12 cellular contexts compared by ENCODE assay signal in genomic region chr6:54335871-54336270, GRCh38. TPM values are rescaled to one million over a fixed set of nuclear protein-coding genes. Genes with fewer than 3 reads are reported as not detected.
DNase-seq lines count a peak whose midpoint lies in the region; ATAC-seq, FAIRE-seq and TF ChIP-seq lines count a peak whose summit lies in the region.
"Had no signal": no experiment of that assay in that cellular context is flagged by ENCODE, and none has a peak within 500 bp of the region (broad histone marks: within the 10 kb centered on the region; RNA-seq: fewer than 3 reads in every experiment).

No MANE protein-coding gene starts in this region.

- no peak overlapping the region for H3K9ac ChIP-seq in HUES6 (ENCODE audit: low read length)

- peaks cover 12% of the 10 kb centered on the region for H3K4me1 ChIP-seq in HUES6 (ENCODE audit: control insufficient read depth, insufficient read depth, low read length)

- peak; percentile 93 for FAIRE-seq in bronchial epithelial cell (lab: Jason Lieb, UNC)

- 0 out of 2 replicates have a peak overlapping the region, but pooled peaks have one; percentile 53 for H3K27ac ChIP-seq in HUES6 (ENCODE audit: low read depth, low read length)

- H3K36me3 ChIP-seq in HUES6 (ENCODE audit: control insufficient read depth, insufficient read depth, low read length) (no peaks in the 10 kb centered on the region), bronchial epithelial cell (ENCODE audit: control insufficient read depth, insufficient read depth, low read length) (no peaks in the 10 kb centered on the region)

- DNase-seq in AG08395 (ENCODE audit: low spot score) (peak; percentile 87), bronchial epithelial cell (ENCODE audit: low read depth) (peak; percentile 98), kidney glomerular epithelial cell (lab: John Stamatoyannopoulos, UW) (peak; percentile 97), foreskin melanocyte (no peak), SKM-1 (lab: John Stamatoyannopoulos, UW; ENCODE audit: unreplicated experiment) (no peak)
- DNase-seq: activated CD4-positive, alpha-beta T cell treated with anti-CD3 and anti-CD28 coated beads, Interleukin-2, amount 10 ng/mL, durations not matched to agents 24 days and 14 days; activated naive CD8-positive, alpha-beta T cell treated with anti-CD3 and anti-CD28 coated beads, Interleukin-2, amount 50 U/mL, for 24 hours; Caco-2; OCI-M1 had no signal

- ATAC-seq in GM18502 (IDR thresholded peaks at IDR 0.05; ENCODE audit: poor library complexity, unreplicated experiment) (no peak), HG02642 (IDR thresholded peaks at IDR 0.05; ENCODE audit: poor library complexity, unreplicated experiment) (no peak)
- ATAC-seq: activated naive CD8-positive, alpha-beta T cell treated with anti-CD3 and anti-CD28 coated beads, Interleukin-2, amount 50 U/mL, for 24 hours had no signal

- H3K27me3 ChIP-seq in HUES6 (ENCODE audit: control insufficient read depth, insufficient read depth, low read length) (no peaks in the 10 kb centered on the region), bronchial epithelial cell (ENCODE audit: control insufficient read depth, insufficient read depth, low read length) (no peaks in the 10 kb centered on the region)

- no peaks in the 10 kb centered on the region for H3K9me3 ChIP-seq in HUES6 (ENCODE audit: control insufficient read depth, insufficient read depth, low read depth, low read length)
- H3K9me3 ChIP-seq: Caco-2 had no signal

- no peak for TF ChIP-seq CTCF in bronchial epithelial cell (IDR thresholded peaks at IDR 0.05; ENCODE audit: insufficient read depth, low read length, severe bottlenecking)

- H3K4me3 ChIP-seq in HUES6 (ENCODE audit: low read depth, low read length) (no peak overlapping the region), bronchial epithelial cell (ENCODE audit: low read depth, low read length) (no peak overlapping the region)

RNA-seq across cellular contexts. Expression of gene TINAG, which starts 27.6 kb away (rescaled TPM):
- total RNA-seq in bronchial epithelial cell = not detected in 2 replicates
- total RNA-seq: activated CD4-positive, alpha-beta T cell treated with anti-CD3 and anti-CD28 coated beads, Interleukin-2, amount 10 ng/mL, durations not matched to agents 24 days and 14 days; Caco-2 had no signal

Comparison
In these comparisons a context has a peak if more than half of its experiments do, and no peak if none do; other contexts are left out.
1. DNase-seq: peak in AG08395 (single experiment), bronchial epithelial cell (single experiment) and kidney glomerular epithelial cell (single experiment); none in foreskin melanocyte (single experiment) and SKM-1 (single experiment).